ENCODE assay signal across 17 cellular contexts in the genomic region with DNA sequence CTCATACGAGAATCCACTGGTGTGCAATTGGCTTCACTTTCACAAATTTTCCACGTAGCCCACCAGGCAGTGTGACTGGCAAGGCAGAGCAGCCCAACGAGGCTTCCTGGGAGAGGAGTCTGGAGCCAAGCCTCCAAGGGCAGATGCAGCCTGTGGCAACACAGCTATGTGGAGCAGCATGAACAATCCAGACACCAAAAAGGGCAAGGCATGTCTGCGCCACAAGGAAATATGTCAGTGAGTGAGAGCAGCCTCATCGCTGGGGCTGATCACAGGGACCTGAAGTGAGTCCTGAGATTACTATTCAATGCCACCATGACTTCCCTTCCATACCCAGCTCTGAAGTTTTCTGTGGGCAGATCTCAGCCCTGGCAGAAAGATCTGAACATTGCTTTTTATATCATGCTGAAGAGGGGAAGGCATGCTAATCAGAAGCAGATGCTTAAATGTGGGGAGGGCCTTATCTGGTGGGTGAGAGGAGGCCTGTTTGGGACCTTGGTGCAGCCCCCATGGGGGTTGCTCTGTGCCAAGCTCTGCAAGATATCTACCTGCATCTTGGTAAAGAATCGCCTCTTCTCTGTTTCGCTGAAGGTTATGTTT.
"Had no signal": no experiment of that assay in that cellular context is flagged by ENCODE, and none has a peak within 500 bp of the region (broad histone marks: within the 10 kb centered on the region; RNA-seq: fewer than 3 reads in every experiment).

No MANE protein-coding gene starts in this region.

- H3K4me1 ChIP-seq: esophagus muscularis mucosa, heart right ventricle, pancreas, thyroid gland had no signal

- H3K36me3 ChIP-seq: esophagus muscularis mucosa, heart right ventricle, pancreas, thyroid gland had no signal

- H3K27ac ChIP-seq: esophagus muscularis mucosa, heart right ventricle, pancreas, thyroid gland had no signal

- H3K4me3 ChIP-seq: esophagus muscularis mucosa, heart right ventricle, pancreas, thyroid gland had no signal

- ATAC-seq: activated naive CD8-positive, alpha-beta T cell treated with anti-CD3 and anti-CD28 coated beads, Interleukin-2, amount 50 U/mL, for 24 hours; left ventricle myocardium superior; naive thymus-derived CD4-positive, alpha-beta T cell; pancreas had no signal

- H3K9me3 ChIP-seq: esophagus muscularis mucosa, heart right ventricle, pancreas, thyroid gland had no signal

- H3K27me3 ChIP-seq: esophagus muscularis mucosa, pancreas, thyroid gland had no signal

- DNase-seq: activated CD4-positive, alpha-beta memory T cell treated with anti-CD3 and anti-CD28 coated beads for 36 hours; activated naive CD4-positive, alpha-beta T cell treated with anti-CD3 and anti-CD28 coated beads for 36 hours; activated naive CD8-positive, alpha-beta T cell treated with anti-CD3 and anti-CD28 coated beads, Interleukin-2, amount 50 U/mL, for 24 hours; activated T-cell treated with anti-CD3 and anti-CD28 coated beads, Interleukin-2, amount 50 U/mL, for 1 hour; effector CD4-positive, alpha-beta T cell; heart right ventricle; immature natural killer cell; left ventricle myocardium superior; naive thymus-derived CD4-positive, alpha-beta T cell; pancreas; stimulated activated CD4-positive, alpha-beta T cell treated with anti-CD3 and anti-CD28 coated beads, Interleukin-12 subunit alpha, Interleukin-12 subunit beta, amount 100 ng/mL, for 4 hours; stimulated activated CD4-positive, alpha-beta T cell treated with anti-CD3 and anti-CD28 coated beads, Interleukin-1b, Interleukin-23, amount 100 ng/mL, for 48 hours; stimulated activated CD8-positive, alpha-beta memory T cell treated with anti-CD3 and anti-CD28 coated beads, Interleukin-4, amount 100 ng/mL, for 48 hours; stimulated activated naive CD4-positive, alpha-beta T cell; SW 1271; thyroid gland had no signal
